ENCODE assay signal across 8 cellular contexts in genomic region chr13:44805623-44806022, GRCh38.
"Had no signal": no experiment of that assay in that cellular context is flagged by ENCODE, and none has a peak within 500 bp of the region (broad histone marks: within the 10 kb centered on the region; RNA-seq: fewer than 3 reads in every experiment).

No MANE protein-coding gene starts in this region.

- DNase-seq: GDM1, GF-D8 had no signal

- ATAC-seq: GM12878 had no signal

- H3K4me3 ChIP-seq: GM12878 had no signal

- FAIRE-seq: G401.6, GM12878, GM12891, GM12892, GM18507, GM19239 had no signal
